ENCODE assay signal across 17 cellular contexts in genomic region chr18:78069784-78070664, GRCh38.
DNase-seq lines count a peak whose midpoint lies in the region; ATAC-seq, FAIRE-seq and TF ChIP-seq lines count a peak whose summit lies in the region.
"Had no signal": no experiment of that assay in that cellular context is flagged by ENCODE, and none has a peak within 500 bp of the region (broad histone marks: within the 10 kb centered on the region; RNA-seq: fewer than 3 reads in every experiment).

No MANE protein-coding gene starts in this region.

- H3K9ac ChIP-seq in SK-N-SH: no peak overlapping the region
- H3K9ac ChIP-seq: KMS-11 had no signal

- peak in 1 of 2 donors; percentile 79 for ATAC-seq in right cardiac atrium
- ATAC-seq: activated naive CD8-positive, alpha-beta T cell treated with anti-CD3 and anti-CD28 coated beads, Interleukin-2, amount 50 U/mL, for 24 hours had no signal

- H3K9me3 ChIP-seq in right cardiac atrium (ENCODE audit: control insufficient read depth, low read length): no peaks in the 10 kb centered on the region
- no peaks in the 10 kb centered on the region for H3K9me3 ChIP-seq in prostate gland
- no peaks in the 10 kb centered on the region for H3K9me3 ChIP-seq in SK-N-SH
- H3K9me3 ChIP-seq: BE2C, pancreas had no signal

- DNase-seq in DMS153 (lab: John Stamatoyannopoulos, UW) (peak; percentile 73), NCI-H2029 (lab: John Stamatoyannopoulos, UW) (peak; percentile 73), right cardiac atrium (peak; percentile 27 to 69 (median 66)), prostate gland (ENCODE audit: low spot score) (peak; percentile 69), NCI-H1417 treated with DMSO at 0.1 percent for 48 hours (lab: John Stamatoyannopoulos, UW) (no peak), OCI-M1 (lab: John Stamatoyannopoulos, UW) (no peak), SK-N-SH (no peak), H54 (ENCODE audit: insufficient read length, low spot score) (no peak)
- DNase-seq: activated CD4-positive, CD25-positive, alpha-beta regulatory T cell treated with anti-CD3 and anti-CD28 coated beads, Interleukin-2, amount 50 U/mL, for 72 hours; activated naive CD8-positive, alpha-beta T cell treated with anti-CD3 and anti-CD28 coated beads, Interleukin-2, amount 50 U/mL, for 24 hours; BE2C; mesenchymal stem cell; NCI-H2081 treated with DMSO at 0.1 percent for 48 hours had no signal

- TF ChIP-seq EP300 in SK-N-SH (IDR thresholded peaks at IDR 0.05; ENCODE audit: borderline replicate concordance in 1 of 2, low read depth in 1 of 2, low read length in 1 of 2): no peak

- no peak overlapping the region for H3K4me2 ChIP-seq in SK-N-SH
- H3K4me2 ChIP-seq: KMS-11 had no signal

- H3K36me3 ChIP-seq in prostate gland: no peaks in the 10 kb centered on the region
- no peaks in the 10 kb centered on the region for H3K36me3 ChIP-seq in SK-N-SH (replicated peaks in 1 of 2; ENCODE audit: control insufficient read depth in 1 of 2, insufficient read depth in 2 of 2, low read length in 1 of 2)
- H3K36me3 ChIP-seq: BE2C, pancreas had no signal

- TF ChIP-seq CTCF in prostate gland (IDR thresholded peaks at IDR 0.05): no peak
- TF ChIP-seq CTCF in SK-N-SH (IDR thresholded peaks at IDR 0.05): no peak

- no peak for FAIRE-seq in H54 (lab: Jason Lieb, UNC)
- FAIRE-seq: GM18507, H1, pancreas had no signal

- no peaks in the 10 kb centered on the region for H3K79me2 ChIP-seq in SK-N-SH (ENCODE audit: insufficient read depth)

- H3K9me2 ChIP-seq in SK-N-SH: no peaks in the 10 kb centered on the region

- WGBS in right cardiac atrium: 62% methylated on average over 13 of the region's 13 CpGs
- WGBS in prostate gland: 53% methylated on average over 12 of the region's 13 CpGs
- 5% methylated on average over 11 of the region's 13 CpGs for WGBS in SK-N-SH (ENCODE audit: low lambda C conversion rate)

- TF ChIP-seq POLR2A in prostate gland (IDR thresholded peaks at IDR 0.05) (no peak), H54 (IDR thresholded peaks at IDR 0.05; ENCODE audit: low read depth, low read length) (no peak)

- H3K27me3 ChIP-seq in right cardiac atrium (ENCODE audit: control insufficient read depth, insufficient read depth) (no peaks in the 10 kb centered on the region), prostate gland (replicated peaks; ENCODE audit: insufficient read depth) (no peaks in the 10 kb centered on the region), SK-N-SH (ENCODE audit: insufficient read depth) (no peaks in the 10 kb centered on the region; the same call in 1 of the 2 replicates)

- no peaks in the 10 kb centered on the region for H3F3A ChIP-seq in SK-N-SH (replicated peaks; ENCODE audit: insufficient read depth)

- POLR2A ChIA-PET in SK-N-SH (lab: Yijun Ruan, JAX): no interaction called here

- H4K20me1 ChIP-seq in SK-N-SH (ENCODE audit: insufficient read depth): no peaks in the 10 kb centered on the region

- H3K27ac ChIP-seq in right cardiac atrium (ENCODE audit: low read length) (no peak overlapping the region), prostate gland (no peak overlapping the region), SK-N-SH (ENCODE audit: low read depth in 2 of 2, low read length in 1 of 2) (no peak overlapping the region)
- H3K27ac ChIP-seq: KMS-11, pancreas had no signal

- intact Hi-C loops in right cardiac atrium (cut with DNase I) (no loop called here), prostate gland (cut with DNase I) (loop anchor here (10.0 kb wide), 1 partner anchor 1175 kb away; no protein-coding TSS in a partner anchor)

- no peak overlapping the region for H2AFZ ChIP-seq in SK-N-SH (ENCODE audit: low read depth)

- no peak for TF ChIP-seq RAD21 in SK-N-SH (IDR thresholded peaks at IDR 0.05; ENCODE audit: low read length)

- no peak overlapping the region for H3K4me3 ChIP-seq in right cardiac atrium (ENCODE audit: low read length)
- no peak overlapping the region for H3K4me3 ChIP-seq in prostate gland
- H3K4me3 ChIP-seq in SK-N-SH (ENCODE audit: low read depth in 2 of 2, low read length in 1 of 2): no peak overlapping the region
- H3K4me3 ChIP-seq: pancreas had no signal

- CTCF ChIA-PET in SK-N-SH (lab: Yijun Ruan, JAX): interaction anchor here (0.6 to 1.0 kb wide), 2 partner anchors 12 to 188 kb away, joined by 3 read pairs; no protein-coding TSS in a partner anchor

- no peaks in the 10 kb centered on the region for H3K4me1 ChIP-seq in right cardiac atrium (ENCODE audit: control insufficient read depth, insufficient read depth, low read length)
- H3K4me1 ChIP-seq in prostate gland (replicated peaks): no peaks in the 10 kb centered on the region
- H3K4me1 ChIP-seq in SK-N-SH (ENCODE audit: control insufficient read depth in 1 of 2, insufficient read depth in 2 of 2, low read depth in 1 of 2, low read length in 1 of 2): no peaks in the 10 kb centered on the region
- H3K4me1 ChIP-seq: BE2C, pancreas had no signal

TF ChIP-seq in SK-N-SH, 30 proteins besides CTCF, POLR2A, EP300 and RAD21:
- TF ChIP-seq ZBTB33 (IDR thresholded peaks at IDR 0.05; ENCODE audit: borderline replicate concordance, low read depth): no peak
- no peak for TF ChIP-seq FOSL2 (IDR thresholded peaks at IDR 0.05; ENCODE audit: borderline replicate concordance, low read depth)
- TF ChIP-seq JUND (IDR thresholded peaks at IDR 0.05): no peak
- no peak for TF ChIP-seq YY1 (IDR thresholded peaks at IDR 0.05; ENCODE audit: low read depth)
- no peak for TF ChIP-seq FOXM1 (IDR thresholded peaks at IDR 0.05; ENCODE audit: low read depth)
- no peak for TF ChIP-seq POLR2AphosphoS5 (IDR thresholded peaks at IDR 0.05; ENCODE audit: low read depth, low read length)
- no peak for TF ChIP-seq SIN3A (IDR thresholded peaks at IDR 0.05; ENCODE audit: borderline replicate concordance, low read depth, low read length)
- TF ChIP-seq NFIC (IDR thresholded peaks at IDR 0.05; ENCODE audit: borderline replicate concordance): no peak
- TF ChIP-seq SMC3 (IDR thresholded peaks at IDR 0.05; ENCODE audit: low read depth, low read length): no peak
- no peak for TF ChIP-seq MEF2A (IDR thresholded peaks at IDR 0.05; ENCODE audit: borderline replicate concordance, low read depth)
- TF ChIP-seq USF1 (IDR thresholded peaks at IDR 0.05; ENCODE audit: borderline replicate concordance, low read depth): no peak
- TF ChIP-seq RFX5 (IDR thresholded peaks at IDR 0.05; ENCODE audit: low read length): no peak
- no peak for TF ChIP-seq TEAD4 (IDR thresholded peaks at IDR 0.05; ENCODE audit: borderline replicate concordance, insufficient read depth)
- no peak for TF ChIP-seq NRF1 (IDR thresholded peaks at IDR 0.05; ENCODE audit: low read depth, low read length)
- TF ChIP-seq ELF1 (IDR thresholded peaks at IDR 0.05): no peak
- TF ChIP-seq GATA2 (CRISPR knock-in tag; IDR thresholded peaks at IDR 0.05): no peak
- TF ChIP-seq CHD2 (IDR thresholded peaks at IDR 0.05; ENCODE audit: low read length, partially characterized antibody): no peak
- TF ChIP-seq GABPA (IDR thresholded peaks at IDR 0.05; ENCODE audit: low read depth): no peak
- no peak for TF ChIP-seq PBX3 (IDR thresholded peaks at IDR 0.05)
TF ChIP-seq in SK-N-SH: peak in this region for 0.

Comparison
In these comparisons a context has a peak if more than half of its experiments do, and no peak if none do; other contexts are left out.
1. DNase-seq: peak in DMS153 (single experiment), NCI-H2029 (single experiment), right cardiac atrium (3 of 3) and prostate gland (single experiment); none in NCI-H1417 treated with DMSO at 0.1 percent for 48 hours (single experiment), OCI-M1 (single experiment), SK-N-SH (single experiment) and H54 (single experiment).